ENCODE assay signal across 1 cellular context in the genomic region with DNA sequence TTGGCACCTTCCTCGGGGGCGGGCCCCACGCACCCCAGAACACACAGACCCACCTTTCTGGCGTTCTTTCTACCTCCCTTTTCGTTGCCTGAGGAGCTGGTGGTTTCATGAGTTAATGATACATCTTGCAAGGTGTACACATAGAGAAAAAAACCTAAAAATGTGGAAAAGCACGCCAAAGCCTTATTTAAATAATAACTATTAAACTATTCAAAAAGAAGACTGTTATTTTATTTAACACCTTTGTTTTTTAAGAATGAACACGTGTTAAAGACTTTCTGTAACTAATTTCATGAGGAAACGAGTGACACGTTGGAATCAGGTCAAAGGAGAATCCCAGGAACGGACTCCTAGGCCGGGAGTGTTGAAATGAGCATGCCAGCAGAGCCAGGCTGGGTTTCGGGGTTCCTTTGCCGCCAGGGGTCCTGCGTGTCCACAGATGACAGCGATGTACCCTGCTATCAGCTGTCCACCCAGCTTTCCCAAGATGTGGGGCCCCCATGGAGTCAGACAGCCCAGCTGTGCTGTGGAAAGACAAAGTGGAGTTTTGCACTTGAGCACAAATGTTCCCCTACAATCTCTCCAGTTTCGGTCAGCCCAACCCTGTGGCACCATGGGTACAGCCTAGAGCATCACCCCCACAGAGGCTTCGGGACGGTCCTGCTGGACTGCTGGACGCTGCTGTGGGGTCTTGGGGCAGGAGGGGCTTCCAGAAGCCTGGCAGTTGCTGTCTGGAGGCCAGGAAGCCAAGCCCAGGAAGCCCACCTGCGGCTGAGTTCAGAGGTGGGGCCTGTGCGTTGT.
A peak's percentile ranks its signal among the peaks of the same experiment; 100 is the strongest.
TF ChIP-seq lines count a peak whose summit lies in the region.

No MANE protein-coding gene starts in this region.

TF ChIP-seq in HepG2, 621 proteins besides CTCF, POLR2A, EP300 and RAD21 (continued from another document and continues in another):
- TF ChIP-seq, protein P1, sequence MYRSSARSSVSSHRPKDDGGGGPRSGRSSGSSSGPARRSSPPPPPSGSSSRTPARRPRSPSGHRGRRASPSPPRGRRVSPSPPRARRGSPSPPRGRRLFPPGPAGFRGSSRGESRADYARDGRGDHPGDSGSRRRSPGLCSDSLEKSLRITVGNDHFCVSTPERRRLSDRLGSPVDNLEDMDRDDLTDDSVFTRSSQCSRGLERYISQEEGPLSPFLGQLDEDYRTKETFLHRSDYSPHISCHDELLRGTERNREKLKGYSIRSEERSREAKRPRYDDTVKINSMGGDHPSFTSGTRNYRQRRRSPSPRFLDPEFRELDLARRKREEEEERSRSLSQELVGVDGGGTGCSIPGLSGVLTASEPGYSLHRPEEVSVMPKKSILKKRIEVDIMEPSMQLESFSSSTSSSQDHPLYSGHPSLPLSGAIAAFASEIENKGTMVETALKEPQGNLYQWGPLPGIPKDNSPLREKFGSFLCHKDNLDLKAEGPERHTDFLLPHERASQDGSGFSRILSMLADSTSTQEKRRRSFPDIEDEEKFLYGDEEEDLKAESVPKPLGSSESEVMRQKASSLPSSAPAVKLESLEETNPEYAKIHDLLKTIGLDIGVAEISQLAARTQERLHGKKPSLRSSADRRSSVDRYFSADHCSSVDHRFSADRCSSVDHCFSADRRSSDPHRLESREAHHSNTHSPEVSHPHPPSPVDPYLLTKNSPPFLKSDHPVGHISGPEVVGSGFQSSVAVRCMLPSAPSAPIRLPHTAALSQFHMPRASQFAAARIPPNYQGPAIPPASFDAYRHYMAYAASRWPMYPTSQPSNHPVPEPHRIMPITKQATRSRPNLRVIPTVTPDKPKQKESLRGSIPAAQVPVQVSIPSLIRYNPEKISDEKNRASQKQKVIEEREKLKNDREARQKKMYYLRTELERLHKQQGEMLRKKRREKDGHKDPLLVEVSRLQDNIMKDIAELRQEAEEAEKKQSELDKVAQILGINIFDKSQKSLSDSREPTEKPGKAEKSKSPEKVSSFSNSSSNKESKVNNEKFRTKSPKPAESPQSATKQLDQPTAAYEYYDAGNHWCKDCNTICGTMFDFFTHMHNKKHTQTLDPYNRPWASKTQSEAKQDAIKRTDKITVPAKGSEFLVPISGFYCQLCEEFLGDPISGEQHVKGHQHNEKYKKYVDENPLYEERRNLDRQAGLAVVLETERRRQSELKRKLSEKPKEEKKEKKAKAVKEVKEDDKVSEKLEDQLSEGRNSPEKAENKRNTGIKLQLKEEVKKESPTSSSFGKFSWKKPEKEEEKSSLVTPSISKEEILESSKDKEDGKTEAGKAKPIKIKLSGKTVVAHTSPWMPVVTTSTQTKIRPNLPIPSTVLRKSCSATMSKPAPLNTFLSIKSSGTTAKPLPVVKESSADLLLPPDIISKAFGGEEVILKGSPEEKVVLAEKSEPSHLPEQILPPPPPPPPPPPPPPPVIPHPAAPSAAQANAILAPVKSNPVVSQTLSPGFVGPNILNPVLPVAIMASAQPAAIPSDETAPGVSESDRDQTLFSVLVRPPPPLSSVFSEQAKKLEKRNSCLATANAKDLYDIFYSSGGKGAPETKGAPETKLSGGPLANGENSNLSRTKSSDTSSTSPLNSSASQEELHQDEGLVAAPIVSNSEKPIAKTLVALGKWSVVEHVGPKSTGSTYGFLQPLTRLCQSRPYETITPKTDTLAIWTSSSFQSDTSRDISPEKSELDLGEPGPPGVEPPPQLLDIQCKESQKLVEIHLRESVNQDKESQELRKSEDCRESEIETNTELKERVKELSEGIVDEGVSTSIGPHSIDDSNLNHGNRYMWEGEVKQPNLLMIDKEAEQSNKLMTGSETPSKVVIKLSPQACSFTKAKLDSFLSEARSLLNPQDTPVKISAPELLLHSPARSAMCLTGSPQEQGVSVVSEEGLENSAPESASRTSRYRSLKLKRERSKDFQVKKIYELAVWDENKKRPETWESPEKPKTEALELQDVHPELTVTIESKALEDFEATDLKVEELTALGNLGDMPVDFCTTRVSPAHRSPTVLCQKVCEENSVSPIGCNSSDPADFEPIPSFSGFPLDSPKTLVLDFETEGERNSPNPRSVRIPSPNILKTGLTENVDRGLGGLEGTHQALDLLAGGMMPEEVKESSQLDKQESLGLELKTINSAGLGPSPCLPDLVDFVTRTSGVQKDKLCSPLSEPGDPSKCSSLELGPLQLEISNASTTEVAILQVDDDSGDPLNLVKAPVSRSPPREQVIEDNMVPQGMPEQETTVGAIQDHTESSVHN (CRISPR knock-in tag; IDR thresholded peaks at IDR 0.05) = peak; percentile 85; the same call in 1 of the 2 replicates
- no peak for TF ChIP-seq NPAS2 (CRISPR knock-in tag; IDR thresholded peaks at IDR 0.05; ENCODE audit: borderline replicate concordance)
- TF ChIP-seq ZNF790 (CRISPR knock-in tag; IDR thresholded peaks at IDR 0.05; ENCODE audit: borderline replicate concordance) = no peak
- TF ChIP-seq ZNF224 (CRISPR knock-in tag; IDR thresholded peaks at IDR 0.05) = no peak
- TF ChIP-seq ZNF33A (CRISPR knock-in tag; IDR thresholded peaks at IDR 0.05; ENCODE audit: borderline replicate concordance) = no peak
- TF ChIP-seq SOX5 (CRISPR knock-in tag; IDR thresholded peaks at IDR 0.05; ENCODE audit: borderline replicate concordance) = no peak
- TF ChIP-seq KAT2B (IDR thresholded peaks at IDR 0.05; ENCODE audit: borderline replicate concordance, low read depth, low read length) = no peak
- TF ChIP-seq AKAP8 (CRISPR knock-in tag; IDR thresholded peaks at IDR 0.05) = peak; percentile 100
- TF ChIP-seq ZMYM3 (CRISPR knock-in tag; IDR thresholded peaks at IDR 0.05) = no peak
- TF ChIP-seq CREB1 (IDR thresholded peaks at IDR 0.05) = no peak
- TF ChIP-seq CREB1 (CRISPR knock-in tag; IDR thresholded peaks at IDR 0.05) = no peak
- TF ChIP-seq ZNF354B (CRISPR knock-in tag; IDR thresholded peaks at IDR 0.05) = no peak
- no peak; the same call in 1 of the 2 replicates for TF ChIP-seq ZFP36L1 (CRISPR knock-in tag; IDR thresholded peaks at IDR 0.05)
- TF ChIP-seq, protein P2, sequence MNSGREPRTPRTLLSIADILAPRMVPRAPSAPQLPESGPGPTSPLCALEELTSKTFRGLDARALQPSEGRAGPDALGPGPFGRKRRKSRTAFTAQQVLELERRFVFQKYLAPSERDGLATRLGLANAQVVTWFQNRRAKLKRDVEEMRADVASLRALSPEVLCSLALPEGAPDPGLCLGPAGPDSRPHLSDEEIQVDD (CRISPR knock-in tag; IDR thresholded peaks at IDR 0.05; ENCODE audit: borderline replicate concordance) = no peak
- TF ChIP-seq NRL (CRISPR knock-in tag; IDR thresholded peaks at IDR 0.05; ENCODE audit: borderline replicate concordance) = peak; percentile 76; the same call in 1 of the 2 replicates
- 0 out of 2 replicates have a peak, but pooled peaks have one; percentile 64 for TF ChIP-seq ZNF674 (CRISPR knock-in tag; IDR thresholded peaks at IDR 0.05; ENCODE audit: low read depth)
- TF ChIP-seq ZNF773 (CRISPR knock-in tag; IDR thresholded peaks at IDR 0.05; ENCODE audit: borderline replicate concordance) = peak; percentile 61; the same call in 1 of the 2 replicates
- peak; percentile 70 for TF ChIP-seq NFKB2 (CRISPR knock-in tag; IDR thresholded peaks at IDR 0.05; ENCODE audit: borderline replicate concordance)
- no peak for TF ChIP-seq ZNF333 (CRISPR knock-in tag; IDR thresholded peaks at IDR 0.05; ENCODE audit: borderline replicate concordance)
- TF ChIP-seq WIZ (CRISPR knock-in tag; IDR thresholded peaks at IDR 0.05) = no peak
- TF ChIP-seq, protein P3, sequence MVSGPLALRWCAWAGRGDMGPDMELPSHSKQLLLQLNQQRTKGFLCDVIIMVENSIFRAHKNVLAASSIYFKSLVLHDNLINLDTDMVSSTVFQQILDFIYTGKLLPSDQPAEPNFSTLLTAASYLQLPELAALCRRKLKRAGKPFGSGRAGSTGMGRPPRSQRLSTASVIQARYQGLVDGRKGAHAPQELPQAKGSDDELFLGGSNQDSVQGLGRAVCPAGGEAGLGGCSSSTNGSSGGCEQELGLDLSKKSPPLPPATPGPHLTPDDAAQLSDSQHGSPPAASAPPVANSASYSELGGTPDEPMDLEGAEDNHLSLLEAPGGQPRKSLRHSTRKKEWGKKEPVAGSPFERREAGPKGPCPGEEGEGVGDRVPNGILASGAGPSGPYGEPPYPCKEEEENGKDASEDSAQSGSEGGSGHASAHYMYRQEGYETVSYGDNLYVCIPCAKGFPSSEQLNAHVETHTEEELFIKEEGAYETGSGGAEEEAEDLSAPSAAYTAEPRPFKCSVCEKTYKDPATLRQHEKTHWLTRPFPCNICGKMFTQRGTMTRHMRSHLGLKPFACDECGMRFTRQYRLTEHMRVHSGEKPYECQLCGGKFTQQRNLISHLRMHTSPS (CRISPR knock-in tag; IDR thresholded peaks at IDR 0.05; ENCODE audit: low read depth) = 0 out of 2 replicates have a peak, but pooled peaks have one; percentile 31
- TF ChIP-seq AGO2 (optimal IDR thresholded peaks at IDR 0.05; ENCODE audit: low read depth, low read length) = peak; percentile 100
- TF ChIP-seq ISX (CRISPR knock-in tag; conservative IDR thresholded peaks at IDR 0.05) = no peak
- TF ChIP-seq, protein P4, sequence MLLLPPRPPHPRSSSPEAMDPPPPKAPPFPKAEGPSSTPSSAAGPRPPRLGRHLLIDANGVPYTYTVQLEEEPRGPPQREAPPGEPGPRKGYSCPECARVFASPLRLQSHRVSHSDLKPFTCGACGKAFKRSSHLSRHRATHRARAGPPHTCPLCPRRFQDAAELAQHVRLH (CRISPR knock-in tag; IDR thresholded peaks at IDR 0.05; ENCODE audit: borderline replicate concordance, low read depth) = no peak
- no peak for TF ChIP-seq ARNT (IDR thresholded peaks at IDR 0.05)
- no peak for TF ChIP-seq ZNF781 (CRISPR knock-in tag; IDR thresholded peaks at IDR 0.05; ENCODE audit: borderline replicate concordance, not compliant biosample characterization)
- 0 out of 2 replicates have a peak, but pooled peaks have one; percentile 17 for TF ChIP-seq PCBP1 (IDR thresholded peaks at IDR 0.05; ENCODE audit: borderline replicate concordance, low read depth, low read length)
- TF ChIP-seq ZNF3 (CRISPR knock-in tag; IDR thresholded peaks at IDR 0.05) = no peak
- peak; percentile 62; the same call in 1 of the 2 replicates for TF ChIP-seq ZNF274 (CRISPR knock-in tag; IDR thresholded peaks at IDR 0.05)
- TF ChIP-seq SNAPC5 (CRISPR knock-in tag; IDR thresholded peaks at IDR 0.05; ENCODE audit: borderline replicate concordance) = no peak
- TF ChIP-seq ZNF557 (CRISPR knock-in tag; IDR thresholded peaks at IDR 0.05) = 0 out of 2 replicates have a peak, but pooled peaks have one; percentile 60
- no peak for TF ChIP-seq CHD2 (IDR thresholded peaks at IDR 0.05; ENCODE audit: low read depth, low read length)
- TF ChIP-seq DZIP1 (CRISPR knock-in tag; IDR thresholded peaks at IDR 0.05) = no peak
- peak; percentile 64 for TF ChIP-seq TBX2 (CRISPR knock-in tag; IDR thresholded peaks at IDR 0.05; ENCODE audit: borderline replicate concordance)
- no peak for TF ChIP-seq RBAK (CRISPR knock-in tag; IDR thresholded peaks at IDR 0.05)
- TF ChIP-seq, protein P5, sequence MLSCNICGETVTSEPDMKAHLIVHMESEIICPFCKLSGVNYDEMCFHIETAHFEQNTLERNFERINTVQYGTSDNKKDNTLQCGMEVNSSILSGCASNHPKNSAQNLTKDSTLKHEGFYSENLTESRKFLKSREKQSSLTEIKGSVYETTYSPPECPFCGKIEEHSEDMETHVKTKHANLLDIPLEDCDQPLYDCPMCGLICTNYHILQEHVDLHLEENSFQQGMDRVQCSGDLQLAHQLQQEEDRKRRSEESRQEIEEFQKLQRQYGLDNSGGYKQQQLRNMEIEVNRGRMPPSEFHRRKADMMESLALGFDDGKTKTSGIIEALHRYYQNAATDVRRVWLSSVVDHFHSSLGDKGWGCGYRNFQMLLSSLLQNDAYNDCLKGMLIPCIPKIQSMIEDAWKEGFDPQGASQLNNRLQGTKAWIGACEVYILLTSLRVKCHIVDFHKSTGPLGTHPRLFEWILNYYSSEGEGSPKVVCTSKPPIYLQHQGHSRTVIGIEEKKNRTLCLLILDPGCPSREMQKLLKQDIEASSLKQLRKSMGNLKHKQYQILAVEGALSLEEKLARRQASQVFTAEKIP (CRISPR knock-in tag; IDR thresholded peaks at IDR 0.05; ENCODE audit: borderline replicate concordance) = no peak
- TF ChIP-seq STAT6 (CRISPR knock-in tag; IDR thresholded peaks at IDR 0.05; ENCODE audit: borderline replicate concordance) = no peak
- TF ChIP-seq ATF7-NPFF (CRISPR knock-in tag; IDR thresholded peaks at IDR 0.05; ENCODE audit: low read depth) = peak; percentile 52; the same call in 1 of the 2 replicates
- 0 out of 2 replicates have a peak, but pooled peaks have one; percentile 24 for TF ChIP-seq ARNTL (CRISPR knock-in tag; IDR thresholded peaks at IDR 0.05)
- no peak; the same call in 1 of the 2 replicates for TF ChIP-seq ZSCAN21 (CRISPR knock-in tag; IDR thresholded peaks at IDR 0.05; ENCODE audit: borderline replicate concordance)
- no peak for TF ChIP-seq ZNF816 (CRISPR knock-in tag; IDR thresholded peaks at IDR 0.05; ENCODE audit: borderline replicate concordance)
